2 cellular contexts compared by ENCODE assay signal in genomic region chr3:12845790-12846189, GRCh38.
TF ChIP-seq lines count a peak whose summit lies in the region.

No MANE protein-coding gene starts in this region.

TF ChIP-seq in IMR-90, 13 proteins besides CTCF, POLR2A, EP300 and RAD21:
- TF ChIP-seq MAFK (IDR thresholded peaks at IDR 0.05; ENCODE audit: low read depth, low read length) (no peak), CEBPB (IDR thresholded peaks at IDR 0.05; ENCODE audit: low read depth, low read length) (peak; percentile 48; the same call in 1 of the 2 replicates)

TF ChIP-seq in K562, 482 proteins besides CTCF, POLR2A, EP300 and RAD21:
- TF ChIP-seq ZNF354B (CRISPR knock-in tag; IDR thresholded peaks at IDR 0.05) (no peak), CEBPG (CRISPR knock-in tag; IDR thresholded peaks at IDR 0.05) (no peak), CEBPG (tag; conservative IDR thresholded peaks at IDR 0.05 in 1 of 2, IDR thresholded peaks at IDR 0.05 in 1 of 2) (peak; percentile 62 to 76), CREB3L1 (IDR thresholded peaks at IDR 0.05; ENCODE audit: borderline replicate concordance, low read depth) (no peak), ZEB2 (IDR thresholded peaks at IDR 0.05) (no peak), BCOR (IDR thresholded peaks at IDR 0.05) (no peak), ATF3 (IDR thresholded peaks at IDR 0.05) (peak; percentile 83), ATF3 (CRISPR knock-in tag; conservative IDR thresholded peaks at IDR 0.05) (no peak), TAF7 (tag; IDR thresholded peaks at IDR 0.05) (no peak), ZBTB34 (CRISPR knock-in tag; IDR thresholded peaks at IDR 0.05) (no peak), ZNF217 (CRISPR knock-in tag; IDR thresholded peaks at IDR 0.05) (no peak), BRF1 (IDR thresholded peaks at IDR 0.05; ENCODE audit: borderline replicate concordance, extremely low read depth, insufficient read length) (no peak), MTA3 (IDR thresholded peaks at IDR 0.05; ENCODE audit: borderline replicate concordance) (no peak), TEAD4 (IDR thresholded peaks at IDR 0.05; ENCODE audit: low read length) (no peak), TEAD4 (CRISPR knock-in tag; IDR thresholded peaks at IDR 0.05; ENCODE audit: borderline replicate concordance) (no peak), MEF2A (IDR thresholded peaks at IDR 0.05; ENCODE audit: control insufficient read depth, low read depth, low read length) (no peak), ZNF41 (CRISPR knock-in tag; conservative IDR thresholded peaks at IDR 0.05) (no peak), TOE1 (IDR thresholded peaks at IDR 0.05; ENCODE audit: borderline replicate concordance) (no peak), TOE1 (CRISPR knock-in tag; IDR thresholded peaks at IDR 0.05; ENCODE audit: borderline replicate concordance, low read depth) (no peak), PHTF2 (CRISPR knock-in tag; IDR thresholded peaks at IDR 0.05) (no peak), CEBPB (tag; IDR thresholded peaks at IDR 0.05) (peak; percentile 42; the same call in 1 of the 2 replicates), SMC3 (conservative IDR thresholded peaks at IDR 0.05; ENCODE audit: insufficient read depth, low read depth, low read length) (no peak), NFIX (CRISPR knock-in tag; IDR thresholded peaks at IDR 0.05; ENCODE audit: low read depth) (no peak), FOXP4 (CRISPR knock-in tag; IDR thresholded peaks at IDR 0.05; ENCODE audit: borderline replicate concordance) (no peak), RCOR1 (IDR thresholded peaks at IDR 0.05; ENCODE audit: borderline replicate concordance in 1 of 2, low read depth in 2 of 2, low read length in 2 of 2) (no peak)
TF ChIP-seq in K562: peak in this region for 3.
